ENCODE assay signal across 8 cellular contexts in the genomic region with DNA sequence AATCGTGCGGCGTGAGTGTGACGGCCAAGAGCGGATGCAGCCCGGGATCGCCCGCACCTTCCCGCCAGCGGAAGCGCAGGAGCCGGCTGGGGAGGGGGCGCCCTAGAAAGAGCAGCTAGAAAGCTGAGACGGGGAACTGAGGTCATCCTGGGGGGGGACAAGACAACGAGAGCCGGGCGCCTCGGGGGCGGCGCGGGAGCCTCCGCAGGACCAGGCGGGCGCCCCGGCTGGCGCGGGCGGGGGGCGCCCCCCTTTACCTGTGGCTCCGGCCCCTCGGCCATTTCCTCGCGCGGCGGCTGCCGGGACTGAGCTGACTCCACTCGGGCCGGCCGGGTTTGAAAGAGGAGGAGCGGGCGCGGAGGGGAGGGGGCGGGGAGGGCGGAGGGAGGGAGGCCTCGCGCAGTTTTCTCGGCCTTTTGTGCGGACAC. TPM values are rescaled to one million over a fixed set of nuclear protein-coding genes. Genes with fewer than 3 reads are reported as not detected.
DNase-seq lines count a peak whose midpoint lies in the region; ATAC-seq and TF ChIP-seq lines count a peak whose summit lies in the region.
"Not testable (repeated sequence)": the region's sequence is repeated elsewhere in the genome, so short reads cannot be mapped to it uniquely, and the experiment has no call there.

No MANE protein-coding gene starts in this region.

- in situ Hi-C loops in Caki2 (cut with HindIII; ENCODE audit: low pct_unique_long_range_greater_than_20kb, low sequenced_read_pairs), result not testable (repeated sequence)

- H3K4me3 ChIP-seq in fibroblast of villous mesenchyme (ENCODE audit: low read depth, low read length), result peak overlapping the region; percentile 72

- H3K4me3 Mint-ChIP-seq in activated naive CD8-positive, alpha-beta T cell, result peak overlapping the region; percentile 62
- H3K4me3 Mint-ChIP-seq in stimulated activated naive B cell treated with anti-CD40 and anti-IgM and Interleukin-4, amounts not matched to agents 10 μg/mL and 1 μg/mL and 100 μg/mL, for 72 hours, result peak overlapping the region; percentile 92

- TF ChIP-seq CTCF in fibroblast of villous mesenchyme (IDR thresholded peaks at IDR 0.05; ENCODE audit: insufficient read depth, low read depth, low read length), result not testable (repeated sequence)

- peaks cover 27% of the 10 kb centered on the region for H3K4me1 Mint-ChIP-seq in activated naive CD8-positive, alpha-beta T cell (ENCODE audit: low read depth)
- H3K4me1 Mint-ChIP-seq in stimulated activated naive B cell treated with anti-CD40 and anti-IgM and Interleukin-4, amounts not matched to agents 10 μg/mL and 1 μg/mL and 100 μg/mL, for 72 hours, result peaks cover 12 to 31% of the 10 kb centered on the region in 2 donors

- H3K9me3 Mint-ChIP-seq in activated naive CD8-positive, alpha-beta T cell (ENCODE audit: low read depth); stimulated activated naive B cell treated with anti-CD40 and anti-IgM and Interleukin-4, amounts not matched to agents 10 μg/mL and 1 μg/mL and 100 μg/mL, for 72 hours: not testable (repeated sequence)

- not testable (repeated sequence) for H3K27me3 Mint-ChIP-seq in activated naive CD8-positive, alpha-beta T cell; stimulated activated naive B cell treated with anti-CD40 and anti-IgM and Interleukin-4, amounts not matched to agents 10 μg/mL and 1 μg/mL and 100 μg/mL, for 72 hours

- ATAC-seq in GM21723 (IDR thresholded peaks at IDR 0.05; ENCODE audit: unreplicated experiment), result peak; percentile 41
- ATAC-seq in stimulated activated naive B cell treated with anti-CD40 and anti-IgM and Interleukin-4, amounts not matched to agents 10 μg/mL and 1 μg/mL and 100 μg/mL, for 72 hours (replicated peaks), result peak; percentile 54 to 58

- TF ChIP-seq EP300 in Ishikawa (IDR thresholded peaks at IDR 0.05; ENCODE audit: borderline replicate concordance), result not testable (repeated sequence)

- H3K27ac Mint-ChIP-seq in activated naive CD8-positive, alpha-beta T cell, result not testable (repeated sequence)
- H3K27ac Mint-ChIP-seq in stimulated activated naive B cell treated with anti-CD40 and anti-IgM and Interleukin-4, amounts not matched to agents 10 μg/mL and 1 μg/mL and 100 μg/mL, for 72 hours, result peak overlapping the region; percentile 90

- not testable (repeated sequence) for H3K36me3 Mint-ChIP-seq in activated naive CD8-positive, alpha-beta T cell
- peaks cover 8 to 15% of the 10 kb centered on the region in 2 donors for H3K36me3 Mint-ChIP-seq in stimulated activated naive B cell treated with anti-CD40 and anti-IgM and Interleukin-4, amounts not matched to agents 10 μg/mL and 1 μg/mL and 100 μg/mL, for 72 hours

- not testable (repeated sequence) for TF ChIP-seq RAD21 in Ishikawa (IDR thresholded peaks at IDR 0.05; ENCODE audit: low read depth)

- DNase-seq in Caki2 (ENCODE audit: low read depth) (peak; percentile 56), SK-N-DZ (ENCODE audit: low spot score) (peak; percentile 55), fibroblast of villous mesenchyme (ENCODE audit: low read depth) (peak; percentile 25), midbrain (lab: John Stamatoyannopoulos, UW) (peak; percentile 56)
- peak; percentile 45 for DNase-seq in stimulated activated naive B cell treated with anti-CD40 and anti-IgM and Interleukin-4, amounts not matched to agents 10 μg/mL and 1 μg/mL and 100 μg/mL, for 72 hours

TF ChIP-seq in Ishikawa, 13 proteins besides CTCF, POLR2A, EP300 and RAD21:
- TF ChIP-seq, protein P1, sequence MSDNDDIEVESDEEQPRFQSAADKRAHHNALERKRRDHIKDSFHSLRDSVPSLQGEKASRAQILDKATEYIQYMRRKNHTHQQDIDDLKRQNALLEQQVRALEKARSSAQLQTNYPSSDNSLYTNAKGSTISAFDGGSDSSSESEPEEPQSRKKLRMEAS (IDR thresholded peaks at IDR 0.05), result 0 out of 2 replicates have a peak, but pooled peaks have one; percentile 11
- peak; percentile 60 for TF ChIP-seq ZBTB7A (IDR thresholded peaks at IDR 0.05; ENCODE audit: low read depth)
- peak; percentile 67; the same call in 1 of the 2 replicates for TF ChIP-seq YY1 (IDR thresholded peaks at IDR 0.05; ENCODE audit: low read depth)

RNA-seq across cellular contexts. Expression of gene KCNJ4, which starts 56.8 kb away (rescaled TPM):
- 0.20 and 1.5 TPM in 2 replicates for total RNA-seq in Caki2 (2014; rRNA removed; shearing (Covaris generic); ENCODE audit: low replicate concordance)
- polyA plus RNA-seq in SK-N-DZ (2014; cell fraction: cytosol; rRNA removed), result 0.27 and 0.30 TPM in 2 replicates
- polyA plus RNA-seq in SK-N-DZ (2014; cell fraction: nucleus; rRNA removed), result not detected in 2 replicates
- total RNA-seq in fibroblast of villous mesenchyme, result not detected in 2 replicates

Comparison
In these comparisons a context has a peak if more than half of its experiments do, and no peak if none do; other contexts are left out.
1. Peak in every context shown above with its lines: DNase-seq, ATAC-seq and H3K4me3 ChIP-seq.